Comparison of ENCODE assay signal across 19 cellular contexts in the genomic region with DNA sequence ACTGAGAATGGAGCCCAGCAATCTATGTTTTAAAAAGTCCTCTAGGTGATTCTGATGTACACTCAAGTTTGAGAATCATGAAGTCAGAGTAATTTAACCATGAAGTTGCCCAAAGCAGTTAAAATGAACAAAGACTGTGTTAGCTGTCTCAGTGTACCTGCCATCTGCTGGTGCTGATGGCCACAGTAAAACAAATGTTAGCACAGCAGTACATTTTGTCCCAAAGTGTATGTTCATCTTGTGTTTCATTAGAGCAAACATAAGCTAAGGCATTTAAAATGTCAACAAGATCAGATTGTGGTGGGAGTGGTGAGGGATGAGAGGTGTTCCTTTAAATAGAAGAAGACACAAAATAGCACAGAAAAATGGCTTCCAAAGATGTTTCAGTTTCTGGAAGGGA. TPM values are rescaled to one million over a fixed set of nuclear protein-coding genes. Genes with fewer than 3 reads are reported as not detected.
DNase-seq lines count a peak whose midpoint lies in the region; ATAC-seq and TF ChIP-seq lines count a peak whose summit lies in the region.
"Had no signal": no experiment of that assay in that cellular context is flagged by ENCODE, and none has a peak within 500 bp of the region (broad histone marks: within the 10 kb centered on the region; RNA-seq: fewer than 3 reads in every experiment).

No MANE protein-coding gene starts in this region.

- H3K4me3 ChIP-seq in PC-3 (ENCODE audit: low read length), result no peak overlapping the region
- H3K4me3 ChIP-seq in liver (ENCODE audit: low read depth in 1 of 3, low read length in 3 of 3), result no peak overlapping the region

- H3K27me3 ChIP-seq in PC-3 (ENCODE audit: low read length), result peaks cover 24% of the 10 kb centered on the region
- no peaks in the 10 kb centered on the region for H3K27me3 ChIP-seq in liver (ENCODE audit: control insufficient read depth in 4 of 4, insufficient read depth in 4 of 4, low read length in 3 of 4)

- peak overlapping the region; percentile 34; the same call in 1 of the 2 replicates for H2AFZ ChIP-seq in PC-3 (ENCODE audit: low read length)

- H3K9me3 ChIP-seq in PC-3 (ENCODE audit: low read length) (no peaks in the 10 kb centered on the region), liver (ENCODE audit: control insufficient read depth in 4 of 4, low read length in 3 of 4) (no peaks in the 10 kb centered on the region)

- no peak overlapping the region for H3K4me2 ChIP-seq in PC-3 (ENCODE audit: low read length)

- H3K9ac ChIP-seq in PC-3 (ENCODE audit: low read length), result no peak overlapping the region
- H3K9ac ChIP-seq in liver (ENCODE audit: low read depth in 1 of 2, low read length in 2 of 2), result no peak overlapping the region

- H3K9me2 ChIP-seq in PC-3 (replicated peaks; ENCODE audit: low read length), result no peaks in the 10 kb centered on the region

- ATAC-seq in PC-3, result no peak
- no peak for ATAC-seq in HG03342 (IDR thresholded peaks at IDR 0.05; ENCODE audit: unreplicated experiment)
- no peak for ATAC-seq in activated CD4-positive, CD25-positive, alpha-beta regulatory T cell treated with anti-CD3 and anti-CD28 coated beads, Interleukin-2, amount 50 U/mL, for 24 hours

- H3K4me1 ChIP-seq in PC-3 (ENCODE audit: insufficient read depth, low read length), result no peaks in the 10 kb centered on the region
- peaks cover 0 to 10% (median 6%) of the 10 kb centered on the region in 4 donors for H3K4me1 ChIP-seq in liver (ENCODE audit: control insufficient read depth in 4 of 4, insufficient read depth in 4 of 4, low read length in 3 of 4)

- DNase-seq in Ammon's horn (ENCODE audit: low spot score), result peak; percentile 8
- DNase-seq in DMS153 treated with DMSO at 0.1 percent for 48 hours (lab: John Stamatoyannopoulos, UW; ENCODE audit: unreplicated experiment), result peak; percentile 60
- DNase-seq in PC-3, result no peak
- DNase-seq in NCI-H1436 treated with DMSO at 0.1 percent for 48 hours (lab: John Stamatoyannopoulos, UW), result no peak
- no peak for DNase-seq in Kasumi-1 (lab: John Stamatoyannopoulos, UW)
- DNase-seq: activated gamma-delta T cell; foreskin melanocyte; H9; NCI-H1930; nephron progenitor cell; retina; SIG-M5; stimulated activated CD4-positive, alpha-beta T cell treated with anti-CD3 and anti-CD28 coated beads, Interleukin-2, amount 100 ng/mL, for 24 hours; T-helper 2 cell had no signal

- H3F3A ChIP-seq in PC-3 (ENCODE audit: low read length, unreplicated experiment), result no peaks in the 10 kb centered on the region

- no peak for TF ChIP-seq RAD21 in liver (IDR thresholded peaks at IDR 0.05)

- CTCF ChIA-PET in PC-3 (lab: Charles Lee), result no interaction called here

- POLR2A ChIA-PET in PC-3 (lab: Charles Lee; ENCODE audit: unreplicated experiment), result no interaction called here

- H3K27ac ChIP-seq in PC-3 (ENCODE audit: low read length) (no peak overlapping the region), liver (ENCODE audit: low read depth in 1 of 2, low read length in 2 of 2) (peak overlapping the region; percentile 29 to 60)

- no TSS peak for BruUV-seq in PC-3 (replicated peaks; lab: Mats Ljungman, UMichigan)

- H3K79me2 ChIP-seq in PC-3 (ENCODE audit: low read length), result no peaks in the 10 kb centered on the region

- H4K20me1 ChIP-seq in PC-3 (ENCODE audit: low read length), result no peaks in the 10 kb centered on the region

- no peak for TF ChIP-seq CTCF in PC-3 (conservative IDR thresholded peaks at IDR 0.05; ENCODE audit: low read depth, low read length)
- no peak for TF ChIP-seq CTCF in liver (IDR thresholded peaks at IDR 0.05; ENCODE audit: low read depth, low read length, missing input control)

- intact Hi-C loops in PC-3 (cut with micrococcal nuclease), result no loop called here

- no peaks in the 10 kb centered on the region for H3K36me3 ChIP-seq in PC-3 (ENCODE audit: low read depth, low read length)
- peaks cover 5 to 30% (median 22%) of the 10 kb centered on the region in 4 donors for H3K36me3 ChIP-seq in liver (ENCODE audit: control insufficient read depth in 4 of 4, insufficient read depth in 3 of 4, low read depth in 1 of 4, low read length in 3 of 4)

TF ChIP-seq in liver, 16 proteins besides CTCF, POLR2A, EP300 and RAD21:
- TF ChIP-seq HNF4A (conservative IDR thresholded peaks at IDR 0.05) (no peak), JUND (IDR thresholded peaks at IDR 0.05) (no peak), EGR1 (IDR thresholded peaks at IDR 0.05; ENCODE audit: low read depth in 2 of 2) (no peak), FOXA2 (IDR thresholded peaks at IDR 0.05) (no peak), SP1 (IDR thresholded peaks at IDR 0.05) (no peak), FOXA1 (IDR thresholded peaks at IDR 0.05) (no peak), RXRA (IDR thresholded peaks at IDR 0.05) (no peak), ATF3 (IDR thresholded peaks at IDR 0.05) (no peak), MAX (IDR thresholded peaks at IDR 0.05) (no peak), GABPA (IDR thresholded peaks at IDR 0.05 in 1 of 2, conservative IDR thresholded peaks at IDR 0.05 in 1 of 2) (no peak), NR2F2 (IDR thresholded peaks at IDR 0.05) (no peak), HNF4G (IDR thresholded peaks at IDR 0.05) (no peak), TAF1 (conservative IDR thresholded peaks at IDR 0.05) (no peak)
- TF ChIP-seq, protein P1, sequence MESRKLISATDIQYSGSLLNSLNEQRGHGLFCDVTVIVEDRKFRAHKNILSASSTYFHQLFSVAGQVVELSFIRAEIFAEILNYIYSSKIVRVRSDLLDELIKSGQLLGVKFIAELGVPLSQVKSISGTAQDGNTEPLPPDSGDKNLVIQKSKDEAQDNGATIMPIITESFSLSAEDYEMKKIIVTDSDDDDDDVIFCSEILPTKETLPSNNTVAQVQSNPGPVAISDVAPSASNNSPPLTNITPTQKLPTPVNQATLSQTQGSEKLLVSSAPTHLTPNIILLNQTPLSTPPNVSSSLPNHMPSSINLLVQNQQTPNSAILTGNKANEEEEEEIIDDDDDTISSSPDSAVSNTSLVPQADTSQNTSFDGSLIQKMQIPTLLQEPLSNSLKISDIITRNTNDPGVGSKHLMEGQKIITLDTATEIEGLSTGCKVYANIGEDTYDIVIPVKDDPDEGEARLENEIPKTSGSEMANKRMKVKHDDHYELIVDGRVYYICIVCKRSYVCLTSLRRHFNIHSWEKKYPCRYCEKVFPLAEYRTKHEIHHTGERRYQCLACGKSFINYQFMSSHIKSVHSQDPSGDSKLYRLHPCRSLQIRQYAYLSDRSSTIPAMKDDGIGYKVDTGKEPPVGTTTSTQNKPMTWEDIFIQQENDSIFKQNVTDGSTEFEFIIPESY (IDR thresholded peaks at IDR 0.05), result no peak
- TF ChIP-seq, protein P2, sequence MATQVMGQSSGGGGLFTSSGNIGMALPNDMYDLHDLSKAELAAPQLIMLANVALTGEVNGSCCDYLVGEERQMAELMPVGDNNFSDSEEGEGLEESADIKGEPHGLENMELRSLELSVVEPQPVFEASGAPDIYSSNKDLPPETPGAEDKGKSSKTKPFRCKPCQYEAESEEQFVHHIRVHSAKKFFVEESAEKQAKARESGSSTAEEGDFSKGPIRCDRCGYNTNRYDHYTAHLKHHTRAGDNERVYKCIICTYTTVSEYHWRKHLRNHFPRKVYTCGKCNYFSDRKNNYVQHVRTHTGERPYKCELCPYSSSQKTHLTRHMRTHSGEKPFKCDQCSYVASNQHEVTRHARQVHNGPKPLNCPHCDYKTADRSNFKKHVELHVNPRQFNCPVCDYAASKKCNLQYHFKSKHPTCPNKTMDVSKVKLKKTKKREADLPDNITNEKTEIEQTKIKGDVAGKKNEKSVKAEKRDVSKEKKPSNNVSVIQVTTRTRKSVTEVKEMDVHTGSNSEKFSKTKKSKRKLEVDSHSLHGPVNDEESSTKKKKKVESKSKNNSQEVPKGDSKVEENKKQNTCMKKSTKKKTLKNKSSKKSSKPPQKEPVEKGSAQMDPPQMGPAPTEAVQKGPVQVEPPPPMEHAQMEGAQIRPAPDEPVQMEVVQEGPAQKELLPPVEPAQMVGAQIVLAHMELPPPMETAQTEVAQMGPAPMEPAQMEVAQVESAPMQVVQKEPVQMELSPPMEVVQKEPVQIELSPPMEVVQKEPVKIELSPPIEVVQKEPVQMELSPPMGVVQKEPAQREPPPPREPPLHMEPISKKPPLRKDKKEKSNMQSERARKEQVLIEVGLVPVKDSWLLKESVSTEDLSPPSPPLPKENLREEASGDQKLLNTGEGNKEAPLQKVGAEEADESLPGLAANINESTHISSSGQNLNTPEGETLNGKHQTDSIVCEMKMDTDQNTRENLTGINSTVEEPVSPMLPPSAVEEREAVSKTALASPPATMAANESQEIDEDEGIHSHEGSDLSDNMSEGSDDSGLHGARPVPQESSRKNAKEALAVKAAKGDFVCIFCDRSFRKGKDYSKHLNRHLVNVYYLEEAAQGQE (IDR thresholded peaks at IDR 0.05), result no peak

RNA-seq across cellular contexts. Expression of gene FYB2, which starts 31.1 kb away (rescaled TPM):
- not detected in 2 replicates for total RNA-seq in PC-3 (2014; rRNA removed)
- total RNA-seq in liver, result 10 to 100 TPM in 1 of 2 donors, 1 to 10 TPM in 1; 3.3 to 31.3 TPM
- 10 to 100 TPM in 1 of 2 donors, 1 to 10 TPM in 1; 4.7 to 27.6 TPM for polyA plus RNA-seq in liver
- total RNA-seq: HT1080, M059J had no signal

Comparison
In these comparisons a context has a peak if more than half of its experiments do, and no peak if none do; other contexts are left out.
1. DNase-seq: peak in Ammon's horn (single experiment) and DMS153 treated with DMSO at 0.1 percent for 48 hours (single experiment); none in PC-3 (single experiment), NCI-H1436 treated with DMSO at 0.1 percent for 48 hours (single experiment) and Kasumi-1 (0 of 2).